In the genomic region with DNA sequence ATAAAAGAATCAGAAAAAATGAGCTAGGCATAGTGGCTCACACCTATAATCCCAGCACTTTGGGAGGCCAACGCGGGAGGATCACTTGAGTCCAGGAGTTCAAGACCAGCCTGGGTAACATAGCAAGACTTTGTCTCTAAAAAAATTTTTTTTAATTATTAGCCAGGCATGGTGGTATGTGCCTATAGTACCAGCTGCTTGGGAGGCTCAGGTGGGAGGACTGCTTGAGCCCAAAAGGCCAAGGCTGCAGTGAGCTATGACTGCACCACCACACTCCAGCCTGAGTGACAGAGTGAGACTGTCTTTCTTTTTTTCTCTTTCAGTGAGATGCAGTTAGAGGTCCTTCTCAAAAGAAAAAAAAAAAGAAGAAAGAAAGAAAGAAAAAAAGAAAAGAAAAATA, we compare ENCODE assay signal across 6 cellular contexts.
"Had no signal": no experiment of that assay in that cellular context is flagged by ENCODE, and none has a peak within 500 bp of the region (broad histone marks: within the 10 kb centered on the region; RNA-seq: fewer than 3 reads in every experiment).

No MANE protein-coding gene starts in this region.

- H3K27ac ChIP-seq: HL-60 had no signal

- FAIRE-seq: HTR-8/SVneo, K562 had no signal

- H3K9me3 Mint-ChIP-seq: IgD-negative memory B cell had no signal

- H3K36me3 Mint-ChIP-seq: IgD-negative memory B cell had no signal

- H3K4me3 ChIP-seq: K562 had no signal

- H3K27me3 Mint-ChIP-seq: IgD-negative memory B cell had no signal

- DNase-seq: IMR-90, KBM-7 had no signal

- ATAC-seq: K562 had no signal
